17 cellular contexts compared by ENCODE assay signal in the genomic region with DNA sequence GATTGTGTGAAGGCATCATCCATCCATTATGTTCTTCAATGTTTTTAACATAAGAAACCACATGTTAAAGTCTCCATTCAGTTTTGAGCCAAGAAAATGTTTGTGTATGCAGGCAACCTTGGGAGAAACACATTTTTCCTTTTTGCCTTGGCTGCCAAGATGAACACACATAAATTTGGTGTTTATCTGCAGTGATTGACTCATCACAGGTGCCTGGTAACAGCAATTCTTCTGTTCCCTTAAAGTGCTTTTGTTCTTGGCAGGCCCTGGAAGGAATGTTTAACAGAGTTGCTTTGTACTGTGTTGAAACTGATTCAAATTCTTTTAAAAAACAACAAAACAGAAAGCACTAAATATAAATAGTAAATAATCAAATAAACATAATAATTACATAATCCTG.
DNase-seq lines count a peak whose midpoint lies in the region; ATAC-seq and FAIRE-seq lines count a peak whose summit lies in the region.
"Had no signal": no experiment of that assay in that cellular context is flagged by ENCODE, and none has a peak within 500 bp of the region (broad histone marks: within the 10 kb centered on the region; RNA-seq: fewer than 3 reads in every experiment).

No MANE protein-coding gene starts in this region.

- FAIRE-seq in RCC 7860 (lab: Jason Lieb, UNC) = peak; percentile 11

- DNase-seq in GM04504 (ENCODE audit: low read depth) (peak; percentile 27), RCC 7860 (ENCODE audit: low spot score) (no peak), fibroblast of gingiva (ENCODE audit: low read depth) (peak; percentile 75), non-pigmented ciliary epithelial cell (ENCODE audit: low read depth) (peak; percentile 26), KBM-7 (no peak), NCI-H524 treated with DMSO at 0.1 percent for 48 hours (lab: John Stamatoyannopoulos, UW) (no peak), left lobe of liver (ENCODE audit: low spot score) (no peak)
- DNase-seq: activated CD4-positive, alpha-beta T cell treated with anti-CD3 and anti-CD28 coated beads, Interleukin-2, amount 50 U/mL, for 4 hours; activated gamma-delta T cell treated with Interleukin-2 at 50 U/mL for 16 hours; CD8-positive, alpha-beta T cell; colonic mucosa; heart right ventricle; mesenchymal stem cell; NCI-H187 treated with DMSO at 0.1 percent for 48 hours; stomach; T-helper 2 cell had no signal

- no peak for ATAC-seq in HG03565 (IDR thresholded peaks at IDR 0.05; ENCODE audit: unreplicated experiment)
- ATAC-seq in left lobe of liver = no peak
- ATAC-seq: CD8-positive, alpha-beta T cell; heart right ventricle had no signal

- in situ Hi-C loops in KBM-7 (cut with MboI; ENCODE audit: low pct_unique_long_range_greater_than_20kb, low sequenced_read_pairs) = no loop called here

Comparison
In these comparisons a context has a peak if more than half of its experiments do, and no peak if none do; other contexts are left out.
1. DNase-seq: peak in GM04504 (single experiment), fibroblast of gingiva (single experiment) and non-pigmented ciliary epithelial cell (single experiment); none in RCC 7860 (single experiment), KBM-7 (single experiment), NCI-H524 treated with DMSO at 0.1 percent for 48 hours (single experiment) and left lobe of liver (single experiment).